In the genomic region with DNA sequence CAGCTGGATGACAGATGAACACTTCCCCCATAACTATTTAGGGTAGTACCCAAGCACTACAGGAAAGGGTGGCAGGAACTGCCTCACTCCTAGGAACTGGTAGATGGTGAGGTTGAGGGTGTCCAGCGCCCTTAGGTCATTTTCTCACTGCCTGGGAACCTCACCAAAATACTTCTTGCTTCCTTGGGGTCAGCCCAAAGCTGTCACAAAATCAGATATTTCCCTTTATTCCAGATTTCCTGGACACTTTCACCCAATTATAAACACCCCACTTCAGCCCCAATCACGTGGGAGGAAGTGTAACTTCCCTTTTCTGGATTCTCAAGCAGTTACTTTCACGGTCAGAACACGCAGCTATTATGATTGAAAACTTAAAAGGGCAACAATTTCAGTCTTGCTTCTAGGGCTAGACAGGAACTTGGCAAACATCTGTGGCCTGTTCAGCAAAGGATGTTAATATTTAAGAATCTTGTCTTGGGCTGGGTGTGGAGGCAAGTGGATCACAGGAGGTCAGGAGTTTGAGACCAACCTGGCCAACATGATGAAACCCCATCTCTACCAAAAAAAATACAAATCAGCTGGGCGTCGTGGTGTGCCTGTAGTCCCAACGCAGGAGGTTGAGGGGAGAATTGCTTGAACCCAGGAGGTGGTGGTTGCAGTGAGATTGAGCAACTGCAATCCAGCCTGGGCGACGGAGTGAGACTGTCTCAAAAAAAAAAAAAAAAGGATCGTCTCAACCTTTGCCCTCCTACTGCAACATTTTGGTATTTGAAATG, we compare ENCODE assay signal across 9 cellular contexts. TPM values are rescaled to one million over a fixed set of nuclear protein-coding genes. Genes with fewer than 3 reads are reported as not detected.
DNase-seq lines count a peak whose midpoint lies in the region; FAIRE-seq and TF ChIP-seq lines count a peak whose summit lies in the region.
"Had no signal": no experiment of that assay in that cellular context is flagged by ENCODE, and none has a peak within 500 bp of the region (broad histone marks: within the 10 kb centered on the region; RNA-seq: fewer than 3 reads in every experiment).

No MANE protein-coding gene starts in this region.

- H3K27ac ChIP-seq in liver (ENCODE audit: low read depth in 1 of 2, low read length in 2 of 2) (peak overlapping the region; percentile 26 to 63), thymus (ENCODE audit: low read depth) (peak overlapping the region; percentile 38), WERI-Rb-1 (no peak overlapping the region)

- CTCF ChIA-PET in MCF 10A (lab: Yijun Ruan, JAX) = interaction anchor here (0.6 to 6.7 kb wide), 8 partner anchors 15 to 738 kb away, joined by 3 to 54 read pairs (median 8); a partner anchor contains a TSS

- DNase-seq in D721Med (ENCODE audit: insufficient read length, low spot score) = peak; percentile 2
- DNase-seq in NOMO-1 treated with DMSO at 0.1 percent for 48 hours (lab: John Stamatoyannopoulos, UW; ENCODE audit: unreplicated experiment) = peak; percentile 92
- peak; percentile 76 for DNase-seq in MCF 10A (ENCODE audit: unreplicated experiment)
- DNase-seq in WERI-Rb-1 = no peak
- no peak for DNase-seq in NCI-H1930 (lab: John Stamatoyannopoulos, UW)
- no peak for DNase-seq in H54 (ENCODE audit: insufficient read length, low spot score)

- no peak overlapping the region for H3K9ac ChIP-seq in liver (ENCODE audit: low read depth in 1 of 2, low read length in 2 of 2)

- no peak overlapping the region for H3K4me3 ChIP-seq in liver (ENCODE audit: low read depth in 1 of 3, low read length in 3 of 3)
- H3K4me3 ChIP-seq in thymus (ENCODE audit: low read length) = no peak overlapping the region
- no peak overlapping the region for H3K4me3 ChIP-seq in WERI-Rb-1 (ENCODE audit: low read depth, low read length)

- H3K27me3 ChIP-seq in liver (ENCODE audit: control insufficient read depth in 4 of 4, insufficient read depth in 4 of 4, low read length in 3 of 4) (no peaks in the 10 kb centered on the region), thymus (ENCODE audit: control insufficient read depth, insufficient read depth) (no peaks in the 10 kb centered on the region), WERI-Rb-1 (ENCODE audit: insufficient read depth, low read depth, severe bottlenecking) (no peaks in the 10 kb centered on the region)

- TF ChIP-seq POLR2A in H54 (IDR thresholded peaks at IDR 0.05; ENCODE audit: low read depth, low read length) = no peak

- H3K36me3 ChIP-seq in liver (ENCODE audit: control insufficient read depth in 4 of 4, insufficient read depth in 3 of 4, low read depth in 1 of 4, low read length in 3 of 4) (peaks cover 0 to 16% (median 13%) of the 10 kb centered on the region in 4 donors), thymus (ENCODE audit: control insufficient read depth, insufficient read depth) (peaks cover 17% of the 10 kb centered on the region), WERI-Rb-1 (peaks cover 40% of the 10 kb centered on the region)

- H3K27ac Mint-ChIP-seq in MCF 10A (ENCODE audit: low read depth, unreplicated experiment) = peak overlapping the region; percentile 70

- FAIRE-seq in D721Med (lab: Jason Lieb, UNC) (no peak), H54 (lab: Jason Lieb, UNC) (no peak)

- no peaks in the 10 kb centered on the region for H3K9me3 ChIP-seq in liver (ENCODE audit: control insufficient read depth in 4 of 4, low read length in 3 of 4)
- no peaks in the 10 kb centered on the region for H3K9me3 ChIP-seq in thymus (ENCODE audit: control insufficient read depth)
- H3K9me3 ChIP-seq in WERI-Rb-1 (ENCODE audit: severe bottlenecking) = no peaks in the 10 kb centered on the region

- no peaks in the 10 kb centered on the region for H3K9me3 Mint-ChIP-seq in MCF 10A (ENCODE audit: unreplicated experiment)

- POLR2A ChIA-PET in MCF 10A (lab: Yijun Ruan, JAX) = interaction anchor here (0.6 to 27.4 kb wide), 11 partner anchors 7 to 106 kb away, joined by 3 to 1703 read pairs (median 5); a partner anchor contains a TSS

- peaks cover 0 to 28% (median 19%) of the 10 kb centered on the region in 4 donors for H3K4me1 ChIP-seq in liver (ENCODE audit: control insufficient read depth in 4 of 4, insufficient read depth in 4 of 4, low read length in 3 of 4)
- peaks cover 5% of the 10 kb centered on the region for H3K4me1 ChIP-seq in thymus (ENCODE audit: control insufficient read depth, insufficient read depth, low read length)

- intact Hi-C loops in MCF 10A (cut with micrococcal nuclease) = loop anchor here (1.0 to 5.0 kb wide), 2 partner anchors 66 to 91 kb away; no protein-coding TSS in a partner anchor

- no peak for TF ChIP-seq RAD21 in liver (IDR thresholded peaks at IDR 0.05)

- H3K27me3 Mint-ChIP-seq in MCF 10A (ENCODE audit: insufficient read depth, unreplicated experiment) = no peaks in the 10 kb centered on the region

- TF ChIP-seq CTCF in D721Med (IDR thresholded peaks at IDR 0.05; ENCODE audit: insufficient read depth, missing control alignments) = no peak
- TF ChIP-seq CTCF in MCF 10A (IDR thresholded peaks at IDR 0.05; ENCODE audit: unreplicated experiment) = no peak
- TF ChIP-seq CTCF in liver (IDR thresholded peaks at IDR 0.05; ENCODE audit: low read depth, low read length, missing input control) = no peak
- no peak for TF ChIP-seq CTCF in WERI-Rb-1 (IDR thresholded peaks at IDR 0.05; ENCODE audit: low read depth, low read length)

- peaks cover 47% of the 10 kb centered on the region for H3K4me1 Mint-ChIP-seq in MCF 10A (ENCODE audit: insufficient read depth, unreplicated experiment)

- WGBS in liver = 43% methylated on average over 10 of the region's 10 CpGs
- WGBS in thymus = 31% methylated on average over 10 of the region's 10 CpGs

- H3K4me3 Mint-ChIP-seq in MCF 10A (ENCODE audit: unreplicated experiment) = peak overlapping the region; percentile 90

- H3K36me3 Mint-ChIP-seq in MCF 10A (ENCODE audit: insufficient read depth, unreplicated experiment) = peaks cover 85% of the 10 kb centered on the region

- no TSS peak for BruUV-seq in MCF 10A (replicated peaks; lab: Mats Ljungman, UMichigan)

TF ChIP-seq in liver, 16 proteins besides CTCF, POLR2A, EP300 and RAD21:
- TF ChIP-seq HNF4A (conservative IDR thresholded peaks at IDR 0.05) = no peak
- no peak for TF ChIP-seq GABPA (IDR thresholded peaks at IDR 0.05 in 1 of 2, conservative IDR thresholded peaks at IDR 0.05 in 1 of 2)
- TF ChIP-seq HNF4G (IDR thresholded peaks at IDR 0.05) = no peak
- no peak for TF ChIP-seq TAF1 (conservative IDR thresholded peaks at IDR 0.05)
- TF ChIP-seq, protein P1, sequence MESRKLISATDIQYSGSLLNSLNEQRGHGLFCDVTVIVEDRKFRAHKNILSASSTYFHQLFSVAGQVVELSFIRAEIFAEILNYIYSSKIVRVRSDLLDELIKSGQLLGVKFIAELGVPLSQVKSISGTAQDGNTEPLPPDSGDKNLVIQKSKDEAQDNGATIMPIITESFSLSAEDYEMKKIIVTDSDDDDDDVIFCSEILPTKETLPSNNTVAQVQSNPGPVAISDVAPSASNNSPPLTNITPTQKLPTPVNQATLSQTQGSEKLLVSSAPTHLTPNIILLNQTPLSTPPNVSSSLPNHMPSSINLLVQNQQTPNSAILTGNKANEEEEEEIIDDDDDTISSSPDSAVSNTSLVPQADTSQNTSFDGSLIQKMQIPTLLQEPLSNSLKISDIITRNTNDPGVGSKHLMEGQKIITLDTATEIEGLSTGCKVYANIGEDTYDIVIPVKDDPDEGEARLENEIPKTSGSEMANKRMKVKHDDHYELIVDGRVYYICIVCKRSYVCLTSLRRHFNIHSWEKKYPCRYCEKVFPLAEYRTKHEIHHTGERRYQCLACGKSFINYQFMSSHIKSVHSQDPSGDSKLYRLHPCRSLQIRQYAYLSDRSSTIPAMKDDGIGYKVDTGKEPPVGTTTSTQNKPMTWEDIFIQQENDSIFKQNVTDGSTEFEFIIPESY (IDR thresholded peaks at IDR 0.05) = no peak
- no peak for TF ChIP-seq EGR1 (IDR thresholded peaks at IDR 0.05; ENCODE audit: low read depth in 2 of 2)
- peak; percentile 13 for TF ChIP-seq SP1 (IDR thresholded peaks at IDR 0.05)
- peak in 1 of 2 donors; percentile 28 for TF ChIP-seq RXRA (IDR thresholded peaks at IDR 0.05)
- TF ChIP-seq, protein P2, sequence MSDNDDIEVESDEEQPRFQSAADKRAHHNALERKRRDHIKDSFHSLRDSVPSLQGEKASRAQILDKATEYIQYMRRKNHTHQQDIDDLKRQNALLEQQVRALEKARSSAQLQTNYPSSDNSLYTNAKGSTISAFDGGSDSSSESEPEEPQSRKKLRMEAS (IDR thresholded peaks at IDR 0.05) = peak; percentile 39
- TF ChIP-seq YY1 (IDR thresholded peaks at IDR 0.05) = no peak
- no peak for TF ChIP-seq JUND (IDR thresholded peaks at IDR 0.05)
- peak; percentile 9 for TF ChIP-seq NR2F2 (IDR thresholded peaks at IDR 0.05)

RNA-seq across cellular contexts. Expression of a gene that starts 4.0 kb away (rescaled TPM):
- 8,367 and 15,492 TPM in 2 replicates for total RNA-seq in MCF 10A (2022)
- total RNA-seq in liver = 100 to 1,000 TPM; 592 to 949 TPM
- polyA plus RNA-seq in liver = 1,000 to 10,000 TPM; 3,401 to 4,630 TPM
- 3,415 TPM for polyA plus RNA-seq in thymus

RNA-seq across cellular contexts. Expression of a gene that starts 13.3 kb away (rescaled TPM):
- total RNA-seq in MCF 10A (2022) (2.5 and 3.2 TPM in 2 replicates), liver (1 to 10 TPM; 1.3 to 1.6 TPM)
- polyA plus RNA-seq in liver (under 1 TPM; 0.22 to 0.85 TPM), thymus (3.3 TPM)
- total RNA-seq: glomerular endothelial cell had no signal

RNA-seq across cellular contexts. Expression of a gene that starts 46.1 kb away (rescaled TPM):
- total RNA-seq in MCF 10A (2022) (2.3 and 4.5 TPM in 2 replicates), liver (10 to 100 TPM in 1 of 2 donors, 1 to 10 TPM in 1; 5.0 to 41.6 TPM)
- polyA plus RNA-seq in liver (1 to 10 TPM; 2.1 to 5.8 TPM), thymus (14.2 TPM)

Comparison
In these comparisons a context has a peak if more than half of its experiments do, and no peak if none do; other contexts are left out.
1. DNase-seq: peak in D721Med (single experiment), NOMO-1 treated with DMSO at 0.1 percent for 48 hours (single experiment) and MCF 10A (single experiment); none in WERI-Rb-1 (single experiment), NCI-H1930 (0 of 2) and H54 (single experiment).